Comparison of ENCODE assay signal across 13 cellular contexts in genomic region chr2:69483024-69483423, GRCh38. TPM values are rescaled to one million over a fixed set of nuclear protein-coding genes. Genes with fewer than 3 reads are reported as not detected.
DNase-seq lines count a peak whose midpoint lies in the region; ATAC-seq, FAIRE-seq and TF ChIP-seq lines count a peak whose summit lies in the region.
"Had no signal": no experiment of that assay in that cellular context is flagged by ENCODE, and none has a peak within 500 bp of the region (broad histone marks: within the 10 kb centered on the region; RNA-seq: fewer than 3 reads in every experiment).

No MANE protein-coding gene starts in this region.

- no peaks in the 10 kb centered on the region for H3K27me3 Mint-ChIP-seq in CD8-positive, alpha-beta T cell (ENCODE audit: low read depth)
- H3K27me3 Mint-ChIP-seq in activated T-helper 2 cell treated with anti-CD3 and anti-CD28 coated beads, Interferon-gamma antibody, Interleukin-2, Interleukin-4, amounts not matched to agents 10 μg/mL and 5 μg/mL and 100 μg/mL, durations not matched to agents 14 hours and 24 hours and 36 hours (ENCODE audit: low read depth): no peaks in the 10 kb centered on the region

- no peaks in the 10 kb centered on the region for H3K27me3 ChIP-seq in CD8-positive, alpha-beta T cell (ENCODE audit: insufficient read depth, low read length)
- no peaks in the 10 kb centered on the region for H3K27me3 ChIP-seq in mesenchymal stem cell (ENCODE audit: control insufficient read depth in 1 of 2, insufficient read depth in 1 of 2, low read length in 2 of 2)
- H3K27me3 ChIP-seq in ovary: no peaks in the 10 kb centered on the region
- H3K27me3 ChIP-seq: adrenal gland had no signal

- no peaks in the 10 kb centered on the region for H3K9me3 ChIP-seq in A549
- H3K9me3 ChIP-seq in CD8-positive, alpha-beta T cell (ENCODE audit: low read length): no peaks in the 10 kb centered on the region
- H3K9me3 ChIP-seq in mesenchymal stem cell (ENCODE audit: control insufficient read depth, low read length): no peaks in the 10 kb centered on the region
- H3K9me3 ChIP-seq in ovary: no peaks in the 10 kb centered on the region
- H3K9me3 ChIP-seq: adrenal gland had no signal

- TF ChIP-seq CTCF in A549 (IDR thresholded peaks at IDR 0.05): no peak
- TF ChIP-seq CTCF in CD8-positive, alpha-beta T cell (IDR thresholded peaks at IDR 0.05): no peak
- TF ChIP-seq CTCF in ovary (IDR thresholded peaks at IDR 0.05): no peak

- H3K4me3 ChIP-seq in A549 (no peak overlapping the region), mesenchymal stem cell (ENCODE audit: insufficient read depth in 1 of 2, low read depth in 1 of 2, low read length in 2 of 2) (no peak overlapping the region), ovary (no peak overlapping the region)
- H3K4me3 ChIP-seq in CD8-positive, alpha-beta T cell (ENCODE audit: low read depth, low read length): no peak overlapping the region
- H3K4me3 ChIP-seq: adrenal gland had no signal

- H3K4me2 ChIP-seq in A549: peak overlapping the region; percentile 64; the same call in 1 of the 3 replicates
- no peak overlapping the region for H3K4me2 ChIP-seq in mesenchymal stem cell (ENCODE audit: low read length, poor library complexity, severe bottlenecking)

- H3K27ac Mint-ChIP-seq in CD8-positive, alpha-beta T cell: peak overlapping the region; percentile 66
- peak overlapping the region; percentile 12 for H3K27ac Mint-ChIP-seq in activated T-helper 2 cell treated with anti-CD3 and anti-CD28 coated beads, Interferon-gamma antibody, Interleukin-2, Interleukin-4, amounts not matched to agents 10 μg/mL and 5 μg/mL and 100 μg/mL, durations not matched to agents 14 hours and 24 hours and 36 hours

- peaks cover 11% of the 10 kb centered on the region for H3K4me1 Mint-ChIP-seq in CD8-positive, alpha-beta T cell (ENCODE audit: low read depth)
- peaks cover 27% of the 10 kb centered on the region for H3K4me1 Mint-ChIP-seq in activated T-helper 2 cell treated with anti-CD3 and anti-CD28 coated beads, Interferon-gamma antibody, Interleukin-2, Interleukin-4, amounts not matched to agents 10 μg/mL and 5 μg/mL and 100 μg/mL, durations not matched to agents 14 hours and 24 hours and 36 hours (ENCODE audit: low read depth)
- H3K4me1 Mint-ChIP-seq: H9 had no signal

- peaks cover 23% of the 10 kb centered on the region for H3K36me3 ChIP-seq in CD8-positive, alpha-beta T cell (ENCODE audit: insufficient read depth, low read length)
- peaks cover 17 to 78% of the 10 kb centered on the region in 2 experiments for H3K36me3 ChIP-seq in mesenchymal stem cell (ENCODE audit: control insufficient read depth in 1 of 2, insufficient read depth in 2 of 2, low read depth in 1 of 2, low read length in 2 of 2)
- H3K36me3 ChIP-seq in ovary: no peaks in the 10 kb centered on the region

- ATAC-seq in A549 (peak in 1 of 2 experiments; percentile 40; a peak in 3 of 6 replicates), HG02981 (IDR thresholded peaks at IDR 0.05; ENCODE audit: unreplicated experiment) (no peak)
- no peak for ATAC-seq in CD8-positive, alpha-beta T cell

- no peak overlapping the region for H3K14ac ChIP-seq in mesenchymal stem cell (ENCODE audit: low read length in 2 of 2)

- no peak for FAIRE-seq in A549 (lab: Jason Lieb, UNC)

- no peak overlapping the region for H2BK5ac ChIP-seq in mesenchymal stem cell (ENCODE audit: low read depth, low read length, poor library complexity, severe bottlenecking)

- no peak overlapping the region for H2BK120ac ChIP-seq in mesenchymal stem cell (ENCODE audit: low read depth, low read length)

- no peak overlapping the region for H2BK15ac ChIP-seq in mesenchymal stem cell (ENCODE audit: low read depth, poor library complexity, severe bottlenecking)

- no peak overlapping the region for H4K8ac ChIP-seq in mesenchymal stem cell (ENCODE audit: low read length)

- no peak overlapping the region for H3K18ac ChIP-seq in mesenchymal stem cell (ENCODE audit: low read depth in 1 of 2, low read length in 2 of 2)

- no peak overlapping the region for H3K9ac ChIP-seq in mesenchymal stem cell (ENCODE audit: low read length)

- no peak overlapping the region for H4K91ac ChIP-seq in mesenchymal stem cell (ENCODE audit: low read length)

- no peak for DNase-seq in A549 (ENCODE audit: low read depth in 1 of 2, low spot score in 1 of 2)
- no peak for DNase-seq in CD8-positive, alpha-beta T cell
- DNase-seq in activated T-helper 2 cell treated with anti-CD3 and anti-CD28 coated beads, Interferon-gamma antibody, Interleukin-2, Interleukin-4, amounts not matched to agents 10 μg/mL and 5 μg/mL and 100 μg/mL, durations not matched to agents 14 hours and 24 hours and 36 hours (ENCODE audit: low spot score): no peak
- no peak for DNase-seq in mesenchymal stem cell
- DNase-seq in midbrain (lab: John Stamatoyannopoulos, UW): no peak
- no peak for DNase-seq in ovary
- DNase-seq in NCI-H187 (lab: John Stamatoyannopoulos, UW): no peak
- DNase-seq: adrenal gland; cortex of kidney; H9; stimulated activated CD4-positive, alpha-beta T cell treated with anti-CD3 and anti-CD28 coated beads, Interleukin-2, amount 100 ng/mL, for 24 hours had no signal

- intact Hi-C loops in CD8-positive, alpha-beta T cell (cut with DNase I, micrococcal nuclease): no loop called here
- intact Hi-C loops in activated T-helper 2 cell treated with anti-CD3 and anti-CD28 coated beads, Interferon-gamma antibody, Interleukin-2, Interleukin-4, amounts not matched to agents 10 μg/mL and 5 μg/mL and 100 μg/mL, durations not matched to agents 14 hours and 24 hours and 36 hours (cut with micrococcal nuclease): no loop called here
- intact Hi-C loops in ovary (cut with DNase I): no loop called here

- WGBS in A549 (ENCODE audit: missing lambda C conversion rate): 76% methylated on average over 4 of the region's 4 CpGs
- WGBS in mesenchymal stem cell: 100% methylated on average over 2 of the region's 4 CpGs
- 86 to 92% (median 87%) methylated on average over 4 of the region's 4 CpGs for WGBS in ovary, 3 donors

- peaks cover 16% of the 10 kb centered on the region for H3K79me1 ChIP-seq in mesenchymal stem cell (replicated peaks; ENCODE audit: low read length, poor library complexity, severe bottlenecking)

- no peak overlapping the region for H2AFZ ChIP-seq in mesenchymal stem cell (ENCODE audit: low read depth, low read length)

- no peak for TF ChIP-seq RAD21 in A549 (conservative IDR thresholded peaks at IDR 0.05 in 1 of 2, IDR thresholded peaks at IDR 0.05 in 1 of 2)

- H3K9me3 Mint-ChIP-seq in CD8-positive, alpha-beta T cell: no peaks in the 10 kb centered on the region
- no peaks in the 10 kb centered on the region for H3K9me3 Mint-ChIP-seq in activated T-helper 2 cell treated with anti-CD3 and anti-CD28 coated beads, Interferon-gamma antibody, Interleukin-2, Interleukin-4, amounts not matched to agents 10 μg/mL and 5 μg/mL and 100 μg/mL, durations not matched to agents 14 hours and 24 hours and 36 hours
- H3K9me3 Mint-ChIP-seq: H9 had no signal

- H2AK5ac ChIP-seq in mesenchymal stem cell (ENCODE audit: low read length, severe bottlenecking): no peak overlapping the region

- CTCF ChIA-PET in A549 (lab: Yijun Ruan, JAX): interaction anchor here (1.3 to 1.5 kb wide), 2 partner anchors 76 to 334 kb away, joined by 3 read pairs; no protein-coding TSS in a partner anchor
- CTCF ChIA-PET in CD8-positive, alpha-beta T cell (lab: Charles Lee): no interaction called here

- H3K4me1 ChIP-seq in A549: peaks cover 27% of the 10 kb centered on the region
- H3K4me1 ChIP-seq in CD8-positive, alpha-beta T cell (ENCODE audit: insufficient read depth, low read length): no peaks in the 10 kb centered on the region
- H3K4me1 ChIP-seq in mesenchymal stem cell (ENCODE audit: control insufficient read depth, insufficient read depth, low read depth, low read length): peaks cover 8% of the 10 kb centered on the region
- no peaks in the 10 kb centered on the region for H3K4me1 ChIP-seq in ovary (ENCODE audit: insufficient read depth)
- H3K4me1 ChIP-seq: adrenal gland had no signal

- no peak overlapping the region for H2BK12ac ChIP-seq in mesenchymal stem cell (ENCODE audit: low read length in 2 of 2)

- H3K4me3 Mint-ChIP-seq in CD8-positive, alpha-beta T cell: no peak overlapping the region
- no peak overlapping the region for H3K4me3 Mint-ChIP-seq in activated T-helper 2 cell treated with anti-CD3 and anti-CD28 coated beads, Interferon-gamma antibody, Interleukin-2, Interleukin-4, amounts not matched to agents 10 μg/mL and 5 μg/mL and 100 μg/mL, durations not matched to agents 14 hours and 24 hours and 36 hours (ENCODE audit: low read depth)
- H3K4me3 Mint-ChIP-seq: CD14-positive monocyte, H9 had no signal

- TF ChIP-seq POLR2A in A549 (IDR thresholded peaks at IDR 0.05; ENCODE audit: low read length) (no peak), ovary (IDR thresholded peaks at IDR 0.05) (no peak)

- no peak overlapping the region for H3K4ac ChIP-seq in mesenchymal stem cell (ENCODE audit: low read depth in 1 of 2, low read length in 2 of 2)

- H3K27ac ChIP-seq in A549: no peak overlapping the region
- no peak overlapping the region for H3K27ac ChIP-seq in CD8-positive, alpha-beta T cell (ENCODE audit: low read depth, low read length)
- peak overlapping the region; percentile 34 for H3K27ac ChIP-seq in mesenchymal stem cell (ENCODE audit: low read length, poor library complexity, severe bottlenecking)
- no peak overlapping the region for H3K27ac ChIP-seq in ovary
- H3K27ac ChIP-seq: adrenal gland had no signal

- TF ChIP-seq EP300 in A549 (IDR thresholded peaks at IDR 0.05) (no peak), ovary (IDR thresholded peaks at IDR 0.05) (no peak)

- H3K36me3 Mint-ChIP-seq in CD8-positive, alpha-beta T cell: peaks cover 81% of the 10 kb centered on the region
- H3K36me3 Mint-ChIP-seq in activated T-helper 2 cell treated with anti-CD3 and anti-CD28 coated beads, Interferon-gamma antibody, Interleukin-2, Interleukin-4, amounts not matched to agents 10 μg/mL and 5 μg/mL and 100 μg/mL, durations not matched to agents 14 hours and 24 hours and 36 hours (ENCODE audit: low read depth): peaks cover 69% of the 10 kb centered on the region

- no peak overlapping the region for H3K23ac ChIP-seq in mesenchymal stem cell (ENCODE audit: low read length in 2 of 2)

- POLR2A ChIA-PET in A549 (lab: Yijun Ruan, JAX): no interaction called here
- POLR2A ChIA-PET in CD8-positive, alpha-beta T cell (lab: Charles Lee): no interaction called here

RNA-seq across cellular contexts. Expression of gene NFU1, which starts 45.8 kb away (rescaled TPM):
- 67.9 and 99.2 TPM in 2 replicates for polyA plus RNA-seq in A549 (2011; rRNA removed)
- polyA plus RNA-seq in A549 (2012; cell fraction: cytosol; rRNA removed): 27.3 and 30.3 TPM in 2 replicates
- polyA plus RNA-seq in A549 (2012; cell fraction: nucleus; rRNA removed): 12.4 and 13.2 TPM in 2 replicates
- polyA plus RNA-seq in A549 (2017; fragmentation: RNase III; extraction: RNeasy Plus Mini Kit Qiagen cat#74134 plus additional on column Dnase treatment): 61.4 to 65.4 TPM (median 64.8 TPM) in 3 replicates
- 6.3 and 6.7 TPM in 2 replicates for polyA minus RNA-seq in A549 (2011; rRNA and poly(A)+ RNA removed)
- total RNA-seq in CD8-positive, alpha-beta T cell: 10 to 100 TPM; 28.4 to 33.8 TPM
- 54.3 and 57.9 TPM in 2 replicates for total RNA-seq in activated T-helper 2 cell treated with anti-CD3 and anti-CD28 coated beads, Interferon-gamma antibody, Interleukin-2, Interleukin-4, amounts not matched to agents 10 μg/mL and 5 μg/mL and 100 μg/mL, durations not matched to agents 14 hours and 24 hours and 36 hours
- polyA plus RNA-seq in mesenchymal stem cell (2013, experiment 1 of 2): 107 TPM
- polyA plus RNA-seq in mesenchymal stem cell (2013, experiment 2 of 2): 109 TPM
- total RNA-seq in ovary: 10 to 100 TPM; 39.0 to 53.8 (median 44.2) TPM
- 10 to 100 TPM; 50.7 to 59.5 TPM for polyA plus RNA-seq in ovary
